ENCODE assay signal across 10 cellular contexts in genomic region chr19:46014534-46014933, GRCh38. TPM values are rescaled to one million over a fixed set of nuclear protein-coding genes. Genes with fewer than 3 reads are reported as not detected.
DNase-seq lines count a peak whose midpoint lies in the region; ATAC-seq, FAIRE-seq and TF ChIP-seq lines count a peak whose summit lies in the region.
"Had no signal": no experiment of that assay in that cellular context is flagged by ENCODE, and none has a peak within 500 bp of the region (broad histone marks: within the 10 kb centered on the region; RNA-seq: fewer than 3 reads in every experiment).

No MANE protein-coding gene starts in this region.

- peak overlapping the region; percentile 81 for H3K4me2 ChIP-seq in astrocyte (ENCODE audit: low read length)

- TF ChIP-seq CTCF in astrocyte (IDR thresholded peaks at IDR 0.05; ENCODE audit: insufficient read depth, low read depth, low read length) (no peak), left lung (IDR thresholded peaks at IDR 0.05) (no peak)

- H3K4me3 Mint-ChIP-seq in activated CD4-positive, alpha-beta memory T cell treated with anti-CD3 and anti-CD28 coated beads, Interleukin-2, amount 10 ng/mL, durations not matched to agents 7 days and 5 days, result peak overlapping the region; percentile 24
- H3K4me3 Mint-ChIP-seq in activated CD4-positive, alpha-beta memory T cell treated with anti-CD3 and anti-CD28 coated beads for 36 hours, result no peak overlapping the region
- peak overlapping the region; percentile 54 for H3K4me3 Mint-ChIP-seq in astrocyte (ENCODE audit: unreplicated experiment)

- H3K36me3 Mint-ChIP-seq in activated CD4-positive, alpha-beta memory T cell treated with anti-CD3 and anti-CD28 coated beads, Interleukin-2, amount 10 ng/mL, durations not matched to agents 7 days and 5 days (ENCODE audit: low read depth), result no peaks in the 10 kb centered on the region
- H3K36me3 Mint-ChIP-seq in activated CD4-positive, alpha-beta memory T cell treated with anti-CD3 and anti-CD28 coated beads for 36 hours, result peaks cover 10% of the 10 kb centered on the region
- H3K36me3 Mint-ChIP-seq in astrocyte (ENCODE audit: low read depth, unreplicated experiment), result peaks cover 3% of the 10 kb centered on the region

- no peak for DNase-seq in activated CD4-positive, alpha-beta memory T cell treated with anti-CD3 and anti-CD28 coated beads, Interleukin-2, amount 10 ng/mL, durations not matched to agents 7 days and 5 days
- DNase-seq in activated CD4-positive, alpha-beta memory T cell treated with anti-CD3 and anti-CD28 coated beads for 36 hours, result no peak
- no peak for DNase-seq in astrocyte (ENCODE audit: low read depth)
- no peak for DNase-seq in left lung
- peak; percentile 15 for DNase-seq in superior temporal gyrus (ENCODE audit: extremely low spot score)
- no peak for DNase-seq in NCI-H526 (lab: John Stamatoyannopoulos, UW)
- DNase-seq: OCI-M1 had no signal

- no peak for ATAC-seq in left lung
- ATAC-seq in HG02840 (IDR thresholded peaks at IDR 0.05; ENCODE audit: low FRiP score, unreplicated experiment), result no peak
- no peak for ATAC-seq in HG03520 (IDR thresholded peaks at IDR 0.05; ENCODE audit: unreplicated experiment)

- H3K27me3 Mint-ChIP-seq in activated CD4-positive, alpha-beta memory T cell treated with anti-CD3 and anti-CD28 coated beads, Interleukin-2, amount 10 ng/mL, durations not matched to agents 7 days and 5 days, result peaks cover 13% of the 10 kb centered on the region
- peaks cover 13% of the 10 kb centered on the region for H3K27me3 Mint-ChIP-seq in activated CD4-positive, alpha-beta memory T cell treated with anti-CD3 and anti-CD28 coated beads for 36 hours
- peaks cover 22% of the 10 kb centered on the region for H3K27me3 Mint-ChIP-seq in astrocyte (ENCODE audit: low read depth, unreplicated experiment)

- peaks cover 17% of the 10 kb centered on the region for H3K4me1 ChIP-seq in astrocyte (ENCODE audit: insufficient read depth, low read length)
- H3K4me1 ChIP-seq in left lung, result peaks cover 7 to 30% of the 10 kb centered on the region in 2 donors

- H2AFZ ChIP-seq in astrocyte (ENCODE audit: low read depth, low read length), result peak overlapping the region; percentile 56

- no peak for FAIRE-seq in astrocyte (lab: Jason Lieb, UNC)

- H3K9me3 ChIP-seq in astrocyte (ENCODE audit: insufficient read depth, low read depth, low read length), result no peaks in the 10 kb centered on the region
- H3K9me3 ChIP-seq in left lung, result no peaks in the 10 kb centered on the region

- intact Hi-C loops in activated CD4-positive, alpha-beta memory T cell treated with anti-CD3 and anti-CD28 coated beads for 36 hours (cut with micrococcal nuclease), result no loop called here
- intact Hi-C loops in left lung (cut with DNase I), result no loop called here

- peaks cover 52% of the 10 kb centered on the region for H4K20me1 ChIP-seq in astrocyte (ENCODE audit: insufficient read depth, low read length)

- peaks cover 11% of the 10 kb centered on the region for H3K27me3 ChIP-seq in astrocyte (ENCODE audit: insufficient read depth, low read length)
- H3K27me3 ChIP-seq in left lung, result peaks cover 17 to 37% of the 10 kb centered on the region in 2 donors

- no peak overlapping the region for H3K27ac Mint-ChIP-seq in activated CD4-positive, alpha-beta memory T cell treated with anti-CD3 and anti-CD28 coated beads, Interleukin-2, amount 10 ng/mL, durations not matched to agents 7 days and 5 days
- H3K27ac Mint-ChIP-seq in activated CD4-positive, alpha-beta memory T cell treated with anti-CD3 and anti-CD28 coated beads for 36 hours, result no peak overlapping the region
- H3K27ac Mint-ChIP-seq in astrocyte (ENCODE audit: unreplicated experiment), result no peak overlapping the region

- H3K9me3 Mint-ChIP-seq in activated CD4-positive, alpha-beta memory T cell treated with anti-CD3 and anti-CD28 coated beads, Interleukin-2, amount 10 ng/mL, durations not matched to agents 7 days and 5 days, result no peaks in the 10 kb centered on the region
- no peaks in the 10 kb centered on the region for H3K9me3 Mint-ChIP-seq in activated CD4-positive, alpha-beta memory T cell treated with anti-CD3 and anti-CD28 coated beads for 36 hours
- no peaks in the 10 kb centered on the region for H3K9me3 Mint-ChIP-seq in astrocyte (ENCODE audit: unreplicated experiment)

- no peaks in the 10 kb centered on the region for H3K79me2 ChIP-seq in astrocyte (ENCODE audit: insufficient read depth, low read length)

- no peaks in the 10 kb centered on the region for H3K36me3 ChIP-seq in astrocyte (ENCODE audit: insufficient read depth, low read length)
- H3K36me3 ChIP-seq in left lung, result peaks cover 0 to 3% of the 10 kb centered on the region in 2 donors

- peak overlapping the region; percentile 41 for H3K9ac ChIP-seq in astrocyte (ENCODE audit: low read length)

- H3K27ac ChIP-seq in astrocyte (ENCODE audit: low read depth, low read length), result no peak overlapping the region
- H3K27ac ChIP-seq in left lung, result no peak overlapping the region

- CTCF ChIA-PET in activated CD4-positive, alpha-beta memory T cell treated with anti-CD3 and anti-CD28 coated beads, Interleukin-2, amount 10 ng/mL, durations not matched to agents 7 days and 5 days (lab: Charles Lee), result no interaction called here
- CTCF ChIA-PET in activated CD4-positive, alpha-beta memory T cell treated with anti-CD3 and anti-CD28 coated beads for 36 hours (lab: Charles Lee), result no interaction called here

- POLR2A ChIA-PET in activated CD4-positive, alpha-beta memory T cell treated with anti-CD3 and anti-CD28 coated beads, Interleukin-2, amount 10 ng/mL, durations not matched to agents 7 days and 5 days (lab: Charles Lee), result interaction anchor here (0.6 kb wide), 1 partner anchor 123 kb away, joined by 4 read pairs; no protein-coding TSS in a partner anchor
- POLR2A ChIA-PET in activated CD4-positive, alpha-beta memory T cell treated with anti-CD3 and anti-CD28 coated beads for 36 hours (lab: Charles Lee), result no interaction called here

- H3K4me3 ChIP-seq in astrocyte (ENCODE audit: insufficient read depth, low read depth, low read length), result peak overlapping the region; percentile 23
- peak overlapping the region; percentile 17 to 78 for H3K4me3 ChIP-seq in left lung

- peaks cover 19% of the 10 kb centered on the region for H3K4me1 Mint-ChIP-seq in activated CD4-positive, alpha-beta memory T cell treated with anti-CD3 and anti-CD28 coated beads, Interleukin-2, amount 10 ng/mL, durations not matched to agents 7 days and 5 days
- peaks cover 17% of the 10 kb centered on the region for H3K4me1 Mint-ChIP-seq in activated CD4-positive, alpha-beta memory T cell treated with anti-CD3 and anti-CD28 coated beads for 36 hours (ENCODE audit: low read depth)
- peaks cover 4% of the 10 kb centered on the region for H3K4me1 Mint-ChIP-seq in astrocyte (ENCODE audit: low read depth, unreplicated experiment)

RNA-seq across cellular contexts. Expression of gene PGLYRP1, which starts 8.3 kb away (rescaled TPM):
- total RNA-seq in activated CD4-positive, alpha-beta memory T cell treated with anti-CD3 and anti-CD28 coated beads, Interleukin-2, amount 10 ng/mL, durations not matched to agents 7 days and 5 days, result not detected
- total RNA-seq in activated CD4-positive, alpha-beta memory T cell treated with anti-CD3 and anti-CD28 coated beads for 36 hours, result not detected
- total RNA-seq in astrocyte (not detected in 2 replicates), left lung (1 to 10 TPM in 1 of 2 donors, under 1 TPM in 1; 0.38 to 6.3 TPM)
- total RNA-seq: lung microvascular endothelial cell had no signal

RNA-seq across cellular contexts. Expression of gene CCDC61, which starts 19.3 kb away (rescaled TPM):
- 10 to 100 TPM; 24.3 to 24.7 TPM for total RNA-seq in activated CD4-positive, alpha-beta memory T cell treated with anti-CD3 and anti-CD28 coated beads, Interleukin-2, amount 10 ng/mL, durations not matched to agents 7 days and 5 days
- total RNA-seq in activated CD4-positive, alpha-beta memory T cell treated with anti-CD3 and anti-CD28 coated beads for 36 hours, result 10 to 100 TPM; 28.4 to 30.5 TPM
- total RNA-seq in astrocyte (6.6 and 6.7 TPM in 2 replicates), left lung (10 to 100 TPM; 15.9 to 17.3 TPM)

RNA-seq across cellular contexts. Expression of gene IGFL4, which starts 26.3 kb away (rescaled TPM):
- total RNA-seq in activated CD4-positive, alpha-beta memory T cell treated with anti-CD3 and anti-CD28 coated beads, Interleukin-2, amount 10 ng/mL, durations not matched to agents 7 days and 5 days, result not detected
- total RNA-seq in activated CD4-positive, alpha-beta memory T cell treated with anti-CD3 and anti-CD28 coated beads for 36 hours, result not detected
- total RNA-seq in astrocyte (2.3 and 5.4 TPM in 2 replicates), left lung (not detected)
- total RNA-seq: lung microvascular endothelial cell had no signal

RNA-seq across cellular contexts. Expression of gene NOVA2, which starts 40.9 kb away (rescaled TPM):
- under 1 TPM; 0.15 to 0.30 TPM for total RNA-seq in activated CD4-positive, alpha-beta memory T cell treated with anti-CD3 and anti-CD28 coated beads, Interleukin-2, amount 10 ng/mL, durations not matched to agents 7 days and 5 days
- total RNA-seq in activated CD4-positive, alpha-beta memory T cell treated with anti-CD3 and anti-CD28 coated beads for 36 hours, result not detected
- 10.7 and 11.1 TPM in 2 replicates for total RNA-seq in astrocyte
- 10 to 100 TPM in 1 of 2 donors, 1 to 10 TPM in 1; 6.4 to 12.6 TPM for total RNA-seq in left lung
